ENCODE assay signal across 22 cellular contexts in genomic region chr3:151792411-151792810, GRCh38. TPM values are rescaled to one million over a fixed set of nuclear protein-coding genes. Genes with fewer than 3 reads are reported as not detected.
"Had no signal": no experiment of that assay in that cellular context is flagged by ENCODE, and none has a peak within 500 bp of the region (broad histone marks: within the 10 kb centered on the region; RNA-seq: fewer than 3 reads in every experiment).

No MANE protein-coding gene starts in this region.

- ATAC-seq: activated CD4-positive, CD25-positive, alpha-beta regulatory T cell treated with anti-CD3 and anti-CD28 coated beads, Interleukin-2, amount 50 U/mL, for 24 hours; activated CD8-positive, alpha-beta T cell treated with anti-CD3 and anti-CD28 coated beads, Interleukin-2, amount 10 ng/mL, durations not matched to agents 7 days and 5 days had no signal

- DNase-seq: activated CD4-positive, alpha-beta T cell treated with anti-CD3 and anti-CD28 coated beads for 48 hours; activated CD4-positive, alpha-beta T cell treated with anti-CD3 and anti-CD28 coated beads, Interleukin-2, amount 50 U/mL, for 4 hours; activated CD8-positive, alpha-beta memory T cell treated with anti-CD3 and anti-CD28 coated beads, Interleukin-2, amount 50 U/mL, for 48 hours; activated CD8-positive, alpha-beta T cell treated with anti-CD3 and anti-CD28 coated beads, Interleukin-2, amount 10 ng/mL, durations not matched to agents 7 days and 5 days; activated effector memory CD4-positive, alpha-beta T cell treated with Interleukin-2 at 50 U/mL for 16 hours; activated naive CD4-positive, alpha-beta T cell; activated T-cell treated with anti-CD3 and anti-CD28 coated beads, Interleukin-2, amount 50 U/mL, for 1 hour; aorta; Karpas-422; MM.1S; NCI-H1105; NCI-H1436; NCI-H187; NCI-H2081; NCI-H226; NCI-H510A; NCI-H526 treated with DMSO at 0.1 percent for 48 hours; NK-92 treated with Interleukin-12 subunit alpha and Interleukin-12 subunit beta, amount 100 ng/mL, for 24 hours; SHP77 treated with DMSO at 0.1 percent for 48 hours had no signal

RNA-seq across cellular contexts. Expression of gene AADAC, which starts 21.5 kb away (rescaled TPM):
- total RNA-seq: activated CD8-positive, alpha-beta T cell treated with anti-CD3 and anti-CD28 coated beads, Interleukin-2, amount 10 ng/mL, durations not matched to agents 7 days and 5 days; activated T-helper 1 cell treated with anti-CD3 and anti-CD28 coated beads, Interleukin-12 subunit alpha, Interleukin-12 subunit beta, Interleukin-2, Interleukin-4 antibody, amounts not matched to agents 30 ng/mL and 10 ng/mL and 1 ng/mL, durations not matched to agents 14 hours and 24 hours and 36 hours; aorta; SK-MEL-5 had no signal

RNA-seq across cellular contexts. Expression of gene AADACL2, which starts 58.7 kb away (rescaled TPM):
- total RNA-seq: activated CD8-positive, alpha-beta T cell treated with anti-CD3 and anti-CD28 coated beads, Interleukin-2, amount 10 ng/mL, durations not matched to agents 7 days and 5 days; activated T-helper 1 cell treated with anti-CD3 and anti-CD28 coated beads, Interleukin-12 subunit alpha, Interleukin-12 subunit beta, Interleukin-2, Interleukin-4 antibody, amounts not matched to agents 30 ng/mL and 10 ng/mL and 1 ng/mL, durations not matched to agents 14 hours and 24 hours and 36 hours; SK-MEL-5 had no signal
- polyA plus RNA-seq: aorta had no signal
